In the genomic region with DNA sequence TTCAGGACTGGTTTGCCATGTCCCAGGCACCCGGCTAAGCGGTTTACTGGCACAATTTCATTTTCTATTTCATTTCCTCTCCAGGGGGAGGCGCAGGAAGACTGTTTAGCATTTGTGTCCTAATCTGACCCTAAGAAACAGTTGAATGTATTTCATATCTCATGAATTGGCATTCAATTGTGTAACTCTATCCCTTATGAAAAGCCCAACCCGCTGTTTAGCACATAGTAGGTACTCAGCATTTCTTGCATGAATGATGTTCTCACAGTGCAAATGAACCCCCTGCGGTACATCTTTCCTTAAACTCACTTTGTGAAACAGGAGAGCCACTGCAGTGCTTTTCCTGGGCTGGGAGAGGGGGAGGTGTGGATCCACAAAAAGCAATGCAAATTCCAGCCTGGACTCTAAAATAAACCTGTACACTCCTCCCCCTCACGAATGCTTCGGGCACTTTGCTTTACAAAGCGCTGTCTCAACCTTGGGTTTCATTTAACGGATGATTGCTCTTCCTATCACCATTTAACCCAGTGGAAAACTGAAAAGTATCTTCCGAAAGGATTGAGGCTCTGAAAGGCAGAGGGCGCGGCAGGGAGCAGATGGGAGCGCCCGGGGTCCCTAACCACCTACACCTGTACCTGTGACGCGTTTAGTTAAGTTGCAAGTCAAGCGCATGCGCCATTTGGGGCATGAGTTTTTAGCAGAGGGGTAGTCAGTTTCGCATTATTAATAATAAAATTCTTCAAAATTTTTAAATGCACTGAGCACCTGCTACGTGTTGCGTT, we compare ENCODE assay signal across 8 cellular contexts. TPM values are rescaled to one million over a fixed set of nuclear protein-coding genes. Genes with fewer than 3 reads are reported as not detected.
DNase-seq lines count a peak whose midpoint lies in the region; ATAC-seq and TF ChIP-seq lines count a peak whose summit lies in the region.

No MANE protein-coding gene starts in this region.

- H3K36me3 ChIP-seq in GM06990 (ENCODE audit: control insufficient read depth, insufficient read depth, low read length) (peaks cover 28% of the 10 kb centered on the region), SJCRH30 (peaks cover 35% of the 10 kb centered on the region), hepatocyte (replicated peaks; ENCODE audit: insufficient read depth, low read depth) (no peaks in the 10 kb centered on the region)

- peaks cover 15% of the 10 kb centered on the region for H3K4me1 ChIP-seq in SJCRH30
- peaks cover 23% of the 10 kb centered on the region for H3K4me1 ChIP-seq in hepatocyte (ENCODE audit: insufficient read depth)

- TF ChIP-seq CTCF in GM06990 (IDR thresholded peaks at IDR 0.05; ENCODE audit: insufficient read depth, low read length, poor library complexity, severe bottlenecking), result peak; percentile 66
- peak; percentile 69 for TF ChIP-seq CTCF in hepatocyte (IDR thresholded peaks at IDR 0.05; ENCODE audit: poor library complexity)

- peak; percentile 57 for DNase-seq in GM06990 (ENCODE audit: extremely low read depth, insufficient read length)
- peak; percentile 79 for DNase-seq in NCI-H1092 treated with DMSO at 0.1 percent for 48 hours (lab: John Stamatoyannopoulos, UW)
- DNase-seq in SJCRH30, result peak; percentile 59 to 75
- peak; percentile 76 for DNase-seq in astrocyte of the hippocampus (ENCODE audit: low read depth, low spot score)
- DNase-seq in hepatocyte (ENCODE audit: low spot score), result peak; percentile 85
- peak; percentile 85 for DNase-seq in renal cortical epithelial cell (ENCODE audit: low read depth)

- peaks cover 38% of the 10 kb centered on the region for H3K79me2 ChIP-seq in hepatocyte

- H3K9me2 ChIP-seq in hepatocyte (replicated peaks; ENCODE audit: insufficient read depth), result no peaks in the 10 kb centered on the region

- H3K4me3 ChIP-seq in GM06990 (replicated peaks; ENCODE audit: low read depth, low read length) (peak overlapping the region; percentile 60), SJCRH30 (peak overlapping the region; percentile 99), hepatocyte (peak overlapping the region; percentile 3)

- H4K20me1 ChIP-seq in hepatocyte (ENCODE audit: insufficient read depth, poor library complexity, severe bottlenecking), result peaks cover 37% of the 10 kb centered on the region

- no peak for ATAC-seq in GM21447 (IDR thresholded peaks at IDR 0.05; ENCODE audit: unreplicated experiment)
- ATAC-seq in HG03175 (IDR thresholded peaks at IDR 0.05; ENCODE audit: unreplicated experiment), result no peak

- no peaks in the 10 kb centered on the region for H3K9me3 ChIP-seq in SJCRH30 (replicated peaks)
- no peaks in the 10 kb centered on the region for H3K9me3 ChIP-seq in hepatocyte (ENCODE audit: low read depth)

- H3K27ac ChIP-seq in SJCRH30 (no peak overlapping the region), hepatocyte (no peak overlapping the region)

- 3% methylated on average over 21 of the region's 21 CpGs for WGBS in hepatocyte (ENCODE audit: low lambda C conversion rate, missing lambda C conversion rate)

- H2AFZ ChIP-seq in hepatocyte, result no peak overlapping the region

- H3K27me3 ChIP-seq in GM06990 (replicated peaks; ENCODE audit: control insufficient read depth, insufficient read depth, low read length) (no peaks in the 10 kb centered on the region), SJCRH30 (no peaks in the 10 kb centered on the region), hepatocyte (no peaks in the 10 kb centered on the region)

- H3K4me2 ChIP-seq in hepatocyte, result peak overlapping the region; percentile 96

RNA-seq across cellular contexts. Expression of gene EEF2, which starts 1.2 kb away (rescaled TPM):
- total RNA-seq in SJCRH30 (2014; rRNA removed; shearing (Covaris generic)), result 1,658 and 1,674 TPM in 2 replicates
- total RNA-seq in hepatocyte (1,740 and 1,817 TPM in 2 replicates), renal cortical epithelial cell (1,993 and 2,707 TPM in 2 replicates)
- polyA plus RNA-seq in hepatocyte, result 444 and 526 TPM in 2 replicates

RNA-seq across cellular contexts. Expression of gene DAPK3, which starts 15.6 kb away (rescaled TPM):
- 39.1 and 41.9 TPM in 2 replicates for total RNA-seq in SJCRH30 (2014; rRNA removed; shearing (Covaris generic))
- total RNA-seq in hepatocyte (113 and 140 TPM in 2 replicates), renal cortical epithelial cell (217 and 258 TPM in 2 replicates)
- polyA plus RNA-seq in hepatocyte, result 103 and 123 TPM in 2 replicates

RNA-seq across cellular contexts. Expression of gene PIAS4, which starts 21.1 kb away (rescaled TPM):
- total RNA-seq in SJCRH30 (2014; rRNA removed; shearing (Covaris generic)), result 32.8 and 35.1 TPM in 2 replicates
- total RNA-seq in hepatocyte (16.7 and 18.1 TPM in 2 replicates), renal cortical epithelial cell (13.2 and 31.2 TPM in 2 replicates)
- 8.3 and 15.0 TPM in 2 replicates for polyA plus RNA-seq in hepatocyte

RNA-seq across cellular contexts. Expression of gene NMRK2, which starts 53.6 kb away (rescaled TPM):
- 0.79 and 1.1 TPM in 2 replicates for total RNA-seq in SJCRH30 (2014; rRNA removed; shearing (Covaris generic))
- total RNA-seq in hepatocyte (0.32 TPM in 1 of 2 replicates, not detected in the other), renal cortical epithelial cell (not detected in 2 replicates)
- polyA plus RNA-seq in hepatocyte, result 0.95 TPM in 1 of 2 replicates, not detected in the other

Comparison
In these comparisons a context has a peak if more than half of its experiments do, and no peak if none do; other contexts are left out.
1. H3K4me3 ChIP-seq: peak in every context shown above with its lines; median percentile 99 in SJCRH30; 60 in GM06990; 3 in hepatocyte.